In genomic region chr4:186201535-186202230, GRCh38 we compare ENCODE assay signal across 8 cellular contexts. TPM values are rescaled to one million over a fixed set of nuclear protein-coding genes. Genes with fewer than 3 reads are reported as not detected.
DNase-seq lines count a peak whose midpoint lies in the region; ATAC-seq and TF ChIP-seq lines count a peak whose summit lies in the region.

No MANE protein-coding gene starts in this region.

- H3K4me2 ChIP-seq in smooth muscle cell, result no peak overlapping the region

- no peak overlapping the region for H3K4me3 ChIP-seq in smooth muscle cell

- no peak for TF ChIP-seq CTCF in foreskin keratinocyte (conservative IDR thresholded peaks at IDR 0.05)
- TF ChIP-seq CTCF in smooth muscle cell (IDR thresholded peaks at IDR 0.05; ENCODE audit: borderline replicate concordance, insufficient read depth, poor library complexity, severe bottlenecking), result peak; percentile 36

- H2AFZ ChIP-seq in smooth muscle cell (ENCODE audit: low read depth), result no peak overlapping the region

- no peaks in the 10 kb centered on the region for H3K9me3 ChIP-seq in smooth muscle cell (replicated peaks; ENCODE audit: low read depth)

- peak; percentile 68 for DNase-seq in 8988T
- peak; percentile 62 to 78 for DNase-seq in NOMO-1 (lab: John Stamatoyannopoulos, UW; ENCODE audit: unreplicated experiment in 2 of 2)
- DNase-seq in activated T-cell treated with anti-CD3 and anti-CD28 coated beads, Interleukin-2, amount 50 U/mL, for 48 hours, result peak; percentile 47 to 58
- peak in 1 of 2 donors; percentile 33 for DNase-seq in foreskin keratinocyte
- DNase-seq in smooth muscle cell (lab: John Stamatoyannopoulos, UW; ENCODE audit: unreplicated experiment), result no peak
- DNase-seq in cerebellum (ENCODE audit: low spot score), result no peak

- peak; percentile 81 for ATAC-seq in GM18511 (IDR thresholded peaks at IDR 0.05; ENCODE audit: unreplicated experiment)
- ATAC-seq in HG03045 (IDR thresholded peaks at IDR 0.05; ENCODE audit: unreplicated experiment), result peak; percentile 97
- ATAC-seq in foreskin keratinocyte, result peak; percentile 88

- H3K79me2 ChIP-seq in smooth muscle cell (ENCODE audit: low read depth), result no peaks in the 10 kb centered on the region

- H3K9ac ChIP-seq in smooth muscle cell (ENCODE audit: low read depth), result no peak overlapping the region

- 42% methylated on average over 9 of the region's 9 CpGs for WGBS in smooth muscle cell (ENCODE audit: low lambda C conversion rate)

- H3K27me3 ChIP-seq in foreskin keratinocyte (no peaks in the 10 kb centered on the region), smooth muscle cell (ENCODE audit: low read depth) (no peaks in the 10 kb centered on the region)

- no peaks in the 10 kb centered on the region for H3F3A ChIP-seq in smooth muscle cell (ENCODE audit: low read depth)

- no peaks in the 10 kb centered on the region for H3K4me1 ChIP-seq in foreskin keratinocyte
- no peaks in the 10 kb centered on the region for H3K4me1 ChIP-seq in smooth muscle cell (ENCODE audit: low read depth)

- no peaks in the 10 kb centered on the region for H4K20me1 ChIP-seq in smooth muscle cell (ENCODE audit: low read depth)

- H3K27ac ChIP-seq in foreskin keratinocyte (no peak overlapping the region), smooth muscle cell (ENCODE audit: low read depth) (no peak overlapping the region)

- no peaks in the 10 kb centered on the region for H3K36me3 ChIP-seq in smooth muscle cell (ENCODE audit: low read depth)

RNA-seq across cellular contexts. Expression of gene CYP4V2, which starts 10.3 kb away (rescaled TPM):
- total RNA-seq in foreskin keratinocyte, result 10.3 and 12.1 TPM in 2 replicates
- 3.7 and 4.3 TPM in 2 replicates for polyA plus RNA-seq in foreskin keratinocyte
- total RNA-seq in smooth muscle cell, result 1.3 and 3.4 TPM in 2 replicates
- polyA plus RNA-seq in smooth muscle cell, result 0.42 and 0.46 TPM in 2 replicates
- total RNA-seq in cerebellum, result 19.0 TPM

RNA-seq across cellular contexts. Expression of gene KLKB1, which starts 25.6 kb away (rescaled TPM):
- total RNA-seq in foreskin keratinocyte (not detected in 2 replicates), smooth muscle cell (not detected in 2 replicates), cerebellum (0.45 TPM)
- polyA plus RNA-seq in foreskin keratinocyte (0.04 TPM in 1 of 2 replicates, not detected in the other), smooth muscle cell (not detected in 2 replicates)

Comparison
In these comparisons a context has a peak if more than half of its experiments do, and no peak if none do; other contexts are left out.
1. DNase-seq: peak in 8988T (single experiment), NOMO-1 (2 of 2) and activated T-cell treated with anti-CD3 and anti-CD28 coated beads, Interleukin-2, amount 50 U/mL, for 48 hours (2 of 2); none in smooth muscle cell (single experiment) and cerebellum (single experiment).
2. Peak in every context shown above with its lines, with median percentiles within 50 percentile points of each other: ATAC-seq.